21 cellular contexts compared by ENCODE assay signal in genomic region chr19:29397748-29398147, GRCh38.
A peak's percentile ranks its signal among the peaks of the same experiment; 100 is the strongest.
DNase-seq lines count a peak whose midpoint lies in the region; ATAC-seq and TF ChIP-seq lines count a peak whose summit lies in the region.
"Had no signal": no experiment of that assay in that cellular context is flagged by ENCODE, and none has a peak within 500 bp of the region (broad histone marks: within the 10 kb centered on the region; RNA-seq: fewer than 3 reads in every experiment).

No MANE protein-coding gene starts in this region.

- H3K9me3 Mint-ChIP-seq in nephron, result no peaks in the 10 kb centered on the region
- H3K9me3 Mint-ChIP-seq: H9 had no signal

- no peak overlapping the region for H3K4me3 ChIP-seq in BLaER1
- H3K4me3 ChIP-seq: MG63, SJSA1 had no signal

- H3K4me1 Mint-ChIP-seq in nephron, result peaks cover 48% of the 10 kb centered on the region

- ATAC-seq in GM18502 (IDR thresholded peaks at IDR 0.05; ENCODE audit: poor library complexity, unreplicated experiment), result no peak
- ATAC-seq: Right ventricle myocardium inferior had no signal

- peak overlapping the region; percentile 9; the same call in 1 of the 2 replicates for H3K4me2 ChIP-seq in BLaER1

- peak overlapping the region in 2 of 3 experiments; percentile 51 to 63 for H3K27ac Mint-ChIP-seq in nephron
- H3K27ac Mint-ChIP-seq: CD4-positive, alpha-beta memory T cell had no signal

- no peaks in the 10 kb centered on the region for H3K27me3 ChIP-seq in BLaER1
- H3K27me3 ChIP-seq: MG63, SJSA1 had no signal

- no peaks in the 10 kb centered on the region for H3K9me3 ChIP-seq in BLaER1
- H3K9me3 ChIP-seq: MG63, SJSA1 had no signal

- peaks cover 46% of the 10 kb centered on the region for H3K27me3 Mint-ChIP-seq in nephron (ENCODE audit: low read depth)

- peak; percentile 56 for DNase-seq in COR-L47 (lab: John Stamatoyannopoulos, UW)
- DNase-seq in NCI-H345 treated with DMSO at 0.1 percent for 48 hours (lab: John Stamatoyannopoulos, UW; ENCODE audit: unreplicated experiment), result peak; percentile 86
- no peak for DNase-seq in inferior parietal cortex (ENCODE audit: extremely low spot score)
- no peak for DNase-seq in cerebellar nuclear complex (lab: John Stamatoyannopoulos, UW)
- DNase-seq: CD4-positive, alpha-beta memory T cell; GF-D8; H9; MG63; NCI-H1105; NCI-H187; NCI-H2107; NCI-H524; NCI-H774; OCI-M1; T-helper 1 cell; T-helper 9 cell had no signal

- no peak overlapping the region for H3K9ac ChIP-seq in BLaER1

- no peak for TF ChIP-seq CTCF in nephron (IDR thresholded peaks at IDR 0.05; ENCODE audit: unreplicated experiment in 3 of 3)

- no peak overlapping the region for H3K4me3 Mint-ChIP-seq in nephron
- H3K4me3 Mint-ChIP-seq: CD4-positive, alpha-beta memory T cell; H9 had no signal

- H3K4me1 ChIP-seq in BLaER1, result peaks cover 59% of the 10 kb centered on the region
- H3K4me1 ChIP-seq: SJSA1 had no signal

- no peak overlapping the region for H3K27ac ChIP-seq in BLaER1
- H3K27ac ChIP-seq: SJSA1 had no signal

- H3K36me3 Mint-ChIP-seq in nephron (ENCODE audit: low read depth), result no peaks in the 10 kb centered on the region
- H3K36me3 Mint-ChIP-seq: CD4-positive, alpha-beta memory T cell had no signal

- H3K36me3 ChIP-seq in BLaER1, result no peaks in the 10 kb centered on the region
- H3K36me3 ChIP-seq: MG63, SJSA1 had no signal

- no peaks in the 10 kb centered on the region for H4K20me1 ChIP-seq in BLaER1

Comparison
In these comparisons a context has a peak if more than half of its experiments do, and no peak if none do; other contexts are left out.
1. DNase-seq: peak in COR-L47 (single experiment) and NCI-H345 treated with DMSO at 0.1 percent for 48 hours (single experiment); none in inferior parietal cortex (single experiment) and cerebellar nuclear complex (0 of 2).